Comparison of ENCODE assay signal across 1 cellular context in genomic region chr16:66901626-66902025, GRCh38.
TF ChIP-seq lines count a peak whose summit lies in the region.

No MANE protein-coding gene starts in this region.

TF ChIP-seq in HepG2, 621 proteins besides CTCF, POLR2A, EP300 and RAD21:
- TF ChIP-seq PLRG1 (conservative IDR thresholded peaks at IDR 0.05): no peak
- no peak for TF ChIP-seq HDAC1 (CRISPR knock-in tag; IDR thresholded peaks at IDR 0.05)
- no peak for TF ChIP-seq RARG (CRISPR knock-in tag; IDR thresholded peaks at IDR 0.05; ENCODE audit: low read depth)
- TF ChIP-seq BRD4 (CRISPR knock-in tag; IDR thresholded peaks at IDR 0.05): no peak
- TF ChIP-seq, protein P1, sequence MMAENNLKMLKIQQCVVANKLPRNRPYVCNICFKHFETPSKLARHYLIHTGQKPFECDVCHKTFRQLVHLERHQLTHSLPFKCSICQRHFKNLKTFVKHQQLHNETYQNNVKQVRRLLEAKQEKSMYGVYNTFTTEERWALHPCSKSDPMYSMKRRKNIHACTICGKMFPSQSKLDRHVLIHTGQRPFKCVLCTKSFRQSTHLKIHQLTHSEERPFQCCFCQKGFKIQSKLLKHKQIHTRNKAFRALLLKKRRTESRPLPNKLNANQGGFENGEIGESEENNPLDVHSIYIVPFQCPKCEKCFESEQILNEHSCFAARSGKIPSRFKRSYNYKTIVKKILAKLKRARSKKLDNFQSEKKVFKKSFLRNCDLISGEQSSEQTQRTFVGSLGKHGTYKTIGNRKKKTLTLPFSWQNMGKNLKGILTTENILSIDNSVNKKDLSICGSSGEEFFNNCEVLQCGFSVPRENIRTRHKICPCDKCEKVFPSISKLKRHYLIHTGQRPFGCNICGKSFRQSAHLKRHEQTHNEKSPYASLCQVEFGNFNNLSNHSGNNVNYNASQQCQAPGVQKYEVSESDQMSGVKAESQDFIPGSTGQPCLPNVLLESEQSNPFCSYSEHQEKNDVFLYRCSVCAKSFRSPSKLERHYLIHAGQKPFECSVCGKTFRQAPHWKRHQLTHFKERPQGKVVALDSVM (CRISPR knock-in tag; IDR thresholded peaks at IDR 0.05): no peak
- no peak for TF ChIP-seq AKNA (CRISPR knock-in tag; IDR thresholded peaks at IDR 0.05; ENCODE audit: borderline replicate concordance)
- no peak for TF ChIP-seq RBFOX2 (IDR thresholded peaks at IDR 0.05; ENCODE audit: low read depth, low read length)
- no peak for TF ChIP-seq ZNF800 (CRISPR knock-in tag; IDR thresholded peaks at IDR 0.05)
- TF ChIP-seq, protein P2, sequence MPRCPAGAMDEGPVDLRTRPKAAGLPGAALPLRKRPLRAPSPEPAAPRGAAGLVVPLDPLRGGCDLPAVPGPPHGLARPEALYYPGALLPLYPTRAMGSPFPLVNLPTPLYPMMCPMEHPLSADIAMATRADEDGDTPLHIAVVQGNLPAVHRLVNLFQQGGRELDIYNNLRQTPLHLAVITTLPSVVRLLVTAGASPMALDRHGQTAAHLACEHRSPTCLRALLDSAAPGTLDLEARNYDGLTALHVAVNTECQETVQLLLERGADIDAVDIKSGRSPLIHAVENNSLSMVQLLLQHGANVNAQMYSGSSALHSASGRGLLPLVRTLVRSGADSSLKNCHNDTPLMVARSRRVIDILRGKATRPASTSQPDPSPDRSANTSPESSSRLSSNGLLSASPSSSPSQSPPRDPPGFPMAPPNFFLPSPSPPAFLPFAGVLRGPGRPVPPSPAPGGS (CRISPR knock-in tag; IDR thresholded peaks at IDR 0.05): no peak
- no peak for TF ChIP-seq AGO1 (IDR thresholded peaks at IDR 0.05; ENCODE audit: low read depth, low read length, poor library complexity, severe bottlenecking)
- no peak for TF ChIP-seq RARA (CRISPR knock-in tag; IDR thresholded peaks at IDR 0.05)
- TF ChIP-seq NR2F1 (CRISPR knock-in tag; IDR thresholded peaks at IDR 0.05): no peak
- TF ChIP-seq CAMTA2 (CRISPR knock-in tag; IDR thresholded peaks at IDR 0.05; ENCODE audit: borderline replicate concordance): no peak
- TF ChIP-seq TIGD3 (CRISPR knock-in tag; IDR thresholded peaks at IDR 0.05; ENCODE audit: borderline replicate concordance): no peak
- TF ChIP-seq RBAK (CRISPR knock-in tag; IDR thresholded peaks at IDR 0.05): no peak
